ENCODE assay signal across 14 cellular contexts in genomic region chr20:48609491-48609978, GRCh38.
DNase-seq lines count a peak whose midpoint lies in the region; ATAC-seq and TF ChIP-seq lines count a peak whose summit lies in the region.
"Had no signal": no experiment of that assay in that cellular context is flagged by ENCODE, and none has a peak within 500 bp of the region (broad histone marks: within the 10 kb centered on the region; RNA-seq: fewer than 3 reads in every experiment).

No MANE protein-coding gene starts in this region.

- H3K4me1 Mint-ChIP-seq in naive thymus-derived CD8-positive, alpha-beta T cell: peaks cover 0 to 5% (median 1%) of the 10 kb centered on the region in 4 donors
- H3K4me1 Mint-ChIP-seq: B cell had no signal

- no peak overlapping the region for H3K4me3 Mint-ChIP-seq in naive thymus-derived CD8-positive, alpha-beta T cell
- H3K4me3 Mint-ChIP-seq: B cell; effector memory CD8-positive, alpha-beta T cell had no signal

- H3K9ac ChIP-seq in MM.1S (ENCODE audit: low read length): peak overlapping the region; percentile 19; the same call in 1 of the 2 replicates

- peak overlapping the region; percentile 78 for H3K27ac ChIP-seq in MM.1S (ENCODE audit: low read length)
- H3K27ac ChIP-seq: RWPE1 had no signal

- H3K79me2 ChIP-seq in MM.1S (ENCODE audit: low read length): no peaks in the 10 kb centered on the region

- H4K20me1 ChIP-seq in MM.1S (ENCODE audit: insufficient read depth, low read length): no peaks in the 10 kb centered on the region

- ATAC-seq in GM18909 (IDR thresholded peaks at IDR 0.05; ENCODE audit: poor library complexity, unreplicated experiment) (peak; percentile 89), HG02642 (IDR thresholded peaks at IDR 0.05; ENCODE audit: poor library complexity, unreplicated experiment) (peak; percentile 56)
- no peak for ATAC-seq in naive thymus-derived CD8-positive, alpha-beta T cell
- ATAC-seq: effector memory CD8-positive, alpha-beta T cell had no signal

- peaks cover 5% of the 10 kb centered on the region for H3F3A ChIP-seq in MM.1S (ENCODE audit: insufficient read depth, low read length)

- POLR2A ChIA-PET in naive thymus-derived CD8-positive, alpha-beta T cell (lab: Charles Lee): no interaction called here

- H3K9me2 ChIP-seq in MM.1S (replicated peaks; ENCODE audit: insufficient read depth, low read length): no peaks in the 10 kb centered on the region

- H3K36me3 ChIP-seq in MM.1S (replicated peaks; ENCODE audit: insufficient read depth, low read length): no peaks in the 10 kb centered on the region

- in situ Hi-C loops in G401 (cut with HindIII; ENCODE audit: low sequenced_read_pairs): no loop called here

- H3K27ac Mint-ChIP-seq in naive thymus-derived CD8-positive, alpha-beta T cell: no peak overlapping the region
- H3K27ac Mint-ChIP-seq: B cell; effector memory CD8-positive, alpha-beta T cell had no signal

- H3K9me3 Mint-ChIP-seq in naive thymus-derived CD8-positive, alpha-beta T cell: no peaks in the 10 kb centered on the region
- H3K9me3 Mint-ChIP-seq: effector memory CD8-positive, alpha-beta T cell had no signal

- peak overlapping the region; percentile 42 for H3K4me2 ChIP-seq in MM.1S (ENCODE audit: low read depth, low read length)

- H3K27me3 Mint-ChIP-seq in naive thymus-derived CD8-positive, alpha-beta T cell: peaks cover 0 to 10% (median 6%) of the 10 kb centered on the region in 5 donors

- no peaks in the 10 kb centered on the region for H3K9me3 ChIP-seq in MM.1S (replicated peaks; ENCODE audit: insufficient read depth, low read length)

- no peaks in the 10 kb centered on the region for H3K36me3 Mint-ChIP-seq in naive thymus-derived CD8-positive, alpha-beta T cell

- H3K27me3 ChIP-seq in MM.1S (replicated peaks; ENCODE audit: insufficient read depth, low read length): no peaks in the 10 kb centered on the region

- peaks cover 22% of the 10 kb centered on the region for H3K4me1 ChIP-seq in MM.1S (ENCODE audit: low read length)

- no peak overlapping the region for H3K4me3 ChIP-seq in MM.1S (ENCODE audit: low read length)

- TF ChIP-seq CTCF in GM10266 (IDR thresholded peaks at IDR 0.05; ENCODE audit: control insufficient read depth, insufficient read depth, low read depth, missing control alignments) (no peak), MM.1S (IDR thresholded peaks at IDR 0.05; ENCODE audit: low read length) (no peak)

- DNase-seq in GM10266 (ENCODE audit: extremely low spot score): peak; percentile 83
- peak; percentile 83 for DNase-seq in MM.1S
- DNase-seq in NCI-H226: no peak
- no peak for DNase-seq in naive thymus-derived CD8-positive, alpha-beta T cell
- no peak for DNase-seq in G401 (ENCODE audit: low spot score)
- DNase-seq in DMS153 treated with DMSO at 0.1 percent for 48 hours (lab: John Stamatoyannopoulos, UW; ENCODE audit: unreplicated experiment): no peak
- DNase-seq: effector memory CD8-positive, alpha-beta T cell; GDM1; NCI-H2107; retina had no signal

- no peak overlapping the region for H2AFZ ChIP-seq in MM.1S (ENCODE audit: low read length)

Comparison
In these comparisons a context has a peak if more than half of its experiments do, and no peak if none do; other contexts are left out.
1. DNase-seq: peak in GM10266 (single experiment) and MM.1S (single experiment); none in NCI-H226 (single experiment), naive thymus-derived CD8-positive, alpha-beta T cell (0 of 10), G401 (single experiment) and DMS153 treated with DMSO at 0.1 percent for 48 hours (single experiment).
2. ATAC-seq: peak in GM18909 (single experiment) and HG02642 (single experiment); none in naive thymus-derived CD8-positive, alpha-beta T cell (0 of 2).